Comparison of ENCODE assay signal across 9 cellular contexts in the genomic region with DNA sequence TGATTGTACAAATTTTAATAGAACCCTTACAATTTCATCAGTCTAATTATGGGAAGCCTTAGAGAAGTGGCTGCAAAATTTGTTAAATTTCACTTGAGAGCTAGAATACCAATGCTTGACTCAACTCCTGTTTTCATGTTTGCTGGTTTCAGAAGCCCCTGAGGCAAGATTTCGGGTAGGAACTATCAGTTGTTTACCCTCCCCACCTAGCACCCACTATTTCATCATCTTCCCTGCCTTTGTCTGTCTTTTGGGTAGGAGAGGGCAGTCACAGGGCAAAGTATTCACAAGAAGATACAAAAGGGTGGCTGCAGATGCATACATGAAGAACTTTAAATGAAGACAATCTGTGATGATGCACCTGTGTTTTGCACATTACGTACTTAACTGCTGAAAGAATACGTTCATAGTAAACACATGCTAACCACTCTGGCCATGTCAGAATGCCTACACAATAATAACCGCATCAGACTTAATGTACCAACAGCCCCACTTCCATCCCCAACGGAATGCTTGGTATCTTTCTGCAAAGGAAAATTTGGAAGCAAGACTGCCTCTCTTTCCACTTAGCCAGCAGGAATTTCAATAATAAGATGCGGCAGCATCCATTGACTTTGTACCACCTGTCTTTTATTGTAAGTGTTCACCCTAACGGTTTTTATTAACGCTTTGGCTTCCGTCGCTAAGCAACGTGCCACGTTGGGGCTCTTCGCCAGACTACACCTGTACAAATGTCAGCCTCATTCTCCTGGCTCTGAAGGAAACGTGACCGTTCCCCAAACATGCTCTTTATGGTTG. TPM values are rescaled to one million over a fixed set of nuclear protein-coding genes. Genes with fewer than 3 reads are reported as not detected.
DNase-seq lines count a peak whose midpoint lies in the region; ATAC-seq and TF ChIP-seq lines count a peak whose summit lies in the region.
"Had no signal": no experiment of that assay in that cellular context is flagged by ENCODE, and none has a peak within 500 bp of the region (broad histone marks: within the 10 kb centered on the region; RNA-seq: fewer than 3 reads in every experiment).

No MANE protein-coding gene starts in this region.

- H4K20me1 ChIP-seq in BLaER1: no peaks in the 10 kb centered on the region

- in situ Hi-C loops in brain microvascular endothelial cell (cut with HindIII; ENCODE audit: low pct_ligation_motif_present, low sequenced_read_pairs): no loop called here

- H3K27me3 ChIP-seq in BLaER1 (peaks cover 20% of the 10 kb centered on the region; the same call in 1 of the 2 replicates), mononuclear cell (ENCODE audit: insufficient read depth, low read length) (peaks cover 3% of the 10 kb centered on the region), brain microvascular endothelial cell (replicated peaks) (no peaks in the 10 kb centered on the region)

- no peak overlapping the region for H3K9ac ChIP-seq in BLaER1

- H3K4me1 ChIP-seq in BLaER1 (peaks cover 21% of the 10 kb centered on the region), mononuclear cell (ENCODE audit: insufficient read depth, low read length) (peaks cover 22% of the 10 kb centered on the region)

- no peak overlapping the region for H3K27ac ChIP-seq in BLaER1
- peak overlapping the region; percentile 44 for H3K27ac ChIP-seq in angular gyrus (ENCODE audit: low read depth, low read length)
- no peak overlapping the region for H3K27ac ChIP-seq in brain microvascular endothelial cell

- ATAC-seq in GM19035 (IDR thresholded peaks at IDR 0.05; ENCODE audit: unreplicated experiment): no peak

- H3K36me3 Mint-ChIP-seq in HFFc6 (ENCODE audit: low read depth): no peaks in the 10 kb centered on the region

- peak overlapping the region; percentile 46 for H3K4me3 ChIP-seq in BLaER1
- peak overlapping the region; percentile 39 for H3K4me3 ChIP-seq in mononuclear cell (ENCODE audit: low read length)
- no peak overlapping the region for H3K4me3 ChIP-seq in brain microvascular endothelial cell (ENCODE audit: low read depth, low read length)

- H3K27ac Mint-ChIP-seq in HFFc6: no peak overlapping the region

- no peaks in the 10 kb centered on the region for H3K9me3 Mint-ChIP-seq in HFFc6

- peaks cover 21% of the 10 kb centered on the region for H3K4me1 Mint-ChIP-seq in HFFc6 (ENCODE audit: low read depth)

- TF ChIP-seq CTCF in HFFc6 (IDR thresholded peaks at IDR 0.05): no peak
- no peak for TF ChIP-seq CTCF in brain microvascular endothelial cell (IDR thresholded peaks at IDR 0.05; ENCODE audit: low read depth, low read length, missing control alignments)

- H3K9me3 ChIP-seq in BLaER1 (no peaks in the 10 kb centered on the region), mononuclear cell (ENCODE audit: low read depth, low read length) (no peaks in the 10 kb centered on the region)

- peak overlapping the region; percentile 73 for H3K4me2 ChIP-seq in BLaER1

- H3K4me3 Mint-ChIP-seq in HFFc6: peak overlapping the region; percentile 87

- no peak for DNase-seq in HFFc6
- no peak for DNase-seq in pons (ENCODE audit: low spot score)
- no peak for DNase-seq in brain microvascular endothelial cell
- DNase-seq in OCI-M2 (lab: John Stamatoyannopoulos, UW; ENCODE audit: unreplicated experiment): no peak
- DNase-seq: NCI-H1436 treated with DMSO at 0.1 percent for 48 hours had no signal

- no peaks in the 10 kb centered on the region; the same call in 1 of the 2 replicates for H3K27me3 Mint-ChIP-seq in HFFc6 (ENCODE audit: insufficient read depth)

- no peaks in the 10 kb centered on the region for H3K36me3 ChIP-seq in BLaER1
- no peaks in the 10 kb centered on the region for H3K36me3 ChIP-seq in brain microvascular endothelial cell (replicated peaks)

RNA-seq across cellular contexts. Expression of gene TPT1, which starts 30.4 kb away (rescaled TPM):
- total RNA-seq in HFFc6 (2021; fragmentation: NEBNext Ultra II Directional; extraction: Animal tissue kit (Norgen Biotek cat#: 25700)): 1,000 to 10,000 TPM; 2,421 to 2,688 (median 2,563) TPM
- total RNA-seq in mononuclear cell: 8,838 TPM
